In the genomic region with DNA sequence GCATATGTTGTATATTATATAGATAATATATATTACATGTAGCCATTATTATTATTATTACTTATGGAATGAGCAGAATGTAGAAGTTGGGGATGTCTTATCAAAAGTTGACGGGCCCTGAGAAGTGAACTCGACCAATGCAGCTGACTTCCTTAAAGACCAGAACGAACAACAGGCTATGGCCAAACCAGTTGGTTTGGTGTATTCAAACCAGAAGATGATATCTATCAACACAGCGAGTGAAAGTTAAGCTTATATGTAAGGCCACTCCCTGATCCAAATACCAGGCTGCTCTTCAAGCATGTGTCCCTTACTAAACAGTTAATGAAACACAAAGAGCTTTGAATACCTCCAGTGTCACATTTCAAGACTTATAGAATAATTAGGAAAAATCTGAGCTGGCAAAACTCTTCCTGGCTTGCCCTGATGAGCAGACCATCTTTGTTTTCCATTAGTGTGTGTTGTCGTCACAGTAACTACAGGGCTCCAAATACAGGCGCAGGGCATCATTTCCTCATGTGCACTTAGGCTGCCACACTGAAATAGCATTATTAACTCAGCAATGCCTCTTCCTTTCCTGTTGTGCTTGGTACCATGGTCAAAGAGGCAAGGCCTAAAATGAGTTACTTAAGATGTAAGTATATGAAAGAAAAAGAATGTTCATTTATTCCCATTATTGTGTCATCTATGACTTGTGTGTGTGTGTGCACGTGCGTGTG, we compare ENCODE assay signal across 1 cellular context.
TF ChIP-seq lines count a peak whose summit lies in the region.

No MANE protein-coding gene starts in this region.

TF ChIP-seq in GM12878, 131 proteins besides CTCF, POLR2A, EP300 and RAD21:
- TF ChIP-seq STAT1 (conservative IDR thresholded peaks at IDR 0.05) = no peak
- TF ChIP-seq FOXM1 (IDR thresholded peaks at IDR 0.05; ENCODE audit: low read depth, low read length) = no peak
- TF ChIP-seq POU2F2 (IDR thresholded peaks at IDR 0.05; ENCODE audit: borderline replicate concordance, low read depth, low read length) = no peak
- no peak for TF ChIP-seq ASH2L (IDR thresholded peaks at IDR 0.05; ENCODE audit: borderline replicate concordance, low read depth)
- no peak for TF ChIP-seq CBX3 (IDR thresholded peaks at IDR 0.05; ENCODE audit: borderline replicate concordance, low read depth)
- TF ChIP-seq, protein P1, sequence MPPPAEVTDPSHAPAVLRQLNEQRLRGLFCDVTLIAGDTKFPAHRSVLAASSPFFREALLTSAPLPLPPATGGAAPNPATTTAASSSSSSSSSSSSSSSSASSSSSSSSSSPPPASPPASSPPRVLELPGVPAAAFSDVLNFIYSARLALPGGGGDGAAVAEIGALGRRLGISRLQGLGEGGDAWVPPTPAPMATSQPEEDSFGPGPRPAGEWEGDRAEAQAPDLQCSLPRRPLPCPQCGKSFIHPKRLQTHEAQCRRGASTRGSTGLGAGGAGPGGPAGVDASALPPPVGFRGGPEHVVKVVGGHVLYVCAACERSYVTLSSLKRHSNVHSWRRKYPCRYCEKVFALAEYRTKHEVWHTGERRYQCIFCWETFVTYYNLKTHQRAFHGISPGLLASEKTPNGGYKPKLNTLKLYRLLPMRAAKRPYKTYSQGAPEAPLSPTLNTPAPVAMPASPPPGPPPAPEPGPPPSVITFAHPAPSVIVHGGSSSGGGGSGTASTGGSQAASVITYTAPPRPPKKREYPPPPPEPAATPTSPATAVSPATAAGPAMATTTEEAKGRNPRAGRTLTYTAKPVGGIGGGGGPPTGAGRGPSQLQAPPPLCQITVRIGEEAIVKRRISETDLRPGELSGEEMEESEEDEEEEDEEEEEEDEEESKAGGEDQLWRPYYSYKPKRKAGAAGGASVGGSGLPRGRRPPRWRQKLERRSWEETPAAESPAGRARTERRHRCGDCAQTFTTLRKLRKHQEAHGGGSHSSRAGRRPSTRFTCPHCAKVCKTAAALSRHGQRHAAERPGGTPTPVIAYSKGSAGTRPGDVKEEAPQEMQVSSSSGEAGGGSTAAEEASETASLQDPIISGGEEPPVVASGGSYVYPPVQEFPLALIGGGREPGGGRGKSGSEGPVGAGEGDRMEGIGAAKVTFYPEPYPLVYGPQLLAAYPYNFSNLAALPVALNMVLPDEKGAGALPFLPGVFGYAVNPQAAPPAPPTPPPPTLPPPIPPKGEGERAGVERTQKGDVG (CRISPR knock-in tag; IDR thresholded peaks at IDR 0.05) = no peak
